10 cellular contexts compared by ENCODE assay signal in the genomic region with DNA sequence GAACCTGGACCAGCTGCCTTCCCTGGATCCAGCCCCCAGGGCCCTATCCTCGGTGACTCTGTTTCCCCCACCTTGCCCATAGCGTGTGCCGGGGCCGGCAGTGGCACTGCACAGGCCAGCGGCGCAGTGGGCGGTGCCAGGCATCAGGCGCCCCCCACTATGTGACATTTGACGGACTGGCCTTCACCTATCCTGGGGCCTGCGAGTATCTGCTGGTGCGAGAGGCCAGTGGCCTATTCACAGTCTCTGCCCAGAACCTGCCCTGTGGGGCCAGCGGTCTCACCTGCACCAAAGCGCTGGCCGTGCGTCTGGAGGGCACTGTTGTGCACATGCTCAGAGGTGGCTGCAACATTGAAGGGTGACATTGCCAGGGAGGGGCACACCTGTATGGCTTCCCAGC. TPM values are rescaled to one million over a fixed set of nuclear protein-coding genes. Genes with fewer than 3 reads are reported as not detected.
"Had no signal": no experiment of that assay in that cellular context is flagged by ENCODE, and none has a peak within 500 bp of the region (broad histone marks: within the 10 kb centered on the region; RNA-seq: fewer than 3 reads in every experiment).

No MANE protein-coding gene starts in this region.

- H3K9me3 ChIP-seq: HAP-1 had no signal

- H3K4me3 ChIP-seq: GM23248, GM23338, HAP-1 had no signal

- H3K4me2 ChIP-seq: GM23338 had no signal

- H3K4me3 Mint-ChIP-seq: GM23338, H9, HFFc6 had no signal

- H3K9ac ChIP-seq: GM23248 had no signal

- H3K4me1 ChIP-seq: HAP-1 had no signal

- DNase-seq: GM23248, GOT3, H7, H9, HCEC 1CT, HFFc6 had no signal

- ATAC-seq: GM23338, HCT116 had no signal

- H3K27ac ChIP-seq: GM23248 had no signal

- H3K9me3 Mint-ChIP-seq: GM23338, H9, HFFc6 had no signal

- H3K36me3 ChIP-seq: HAP-1 had no signal

- H2AFZ ChIP-seq: GM23248, GM23338 had no signal

- FAIRE-seq: H54 had no signal

- H3K27ac Mint-ChIP-seq: GM23338, H9, HFFc6 had no signal

RNA-seq across cellular contexts. Expression of gene ZNF467, which starts 12.0 kb away (rescaled TPM):
- total RNA-seq: GM23248 had no signal
- polyA plus RNA-seq: GM23248 had no signal
